ENCODE assay signal across 13 cellular contexts in genomic region chr11:47178305-47178704, GRCh38. TPM values are rescaled to one million over a fixed set of nuclear protein-coding genes. Genes with fewer than 3 reads are reported as not detected.
A peak's percentile ranks its signal among the peaks of the same experiment; 100 is the strongest.
DNase-seq lines count a peak whose midpoint lies in the region; ATAC-seq and TF ChIP-seq lines count a peak whose summit lies in the region.
"Had no signal": no experiment of that assay in that cellular context is flagged by ENCODE, and none has a peak within 500 bp of the region (broad histone marks: within the 10 kb centered on the region; RNA-seq: fewer than 3 reads in every experiment).

No MANE protein-coding gene starts in this region.

- ATAC-seq in activated T-cell treated with anti-CD3 and anti-CD28 coated beads, Interleukin-2, amount 50 U/mL, for 4 hours: no peak
- no peak for ATAC-seq in body of pancreas
- ATAC-seq in naive thymus-derived CD4-positive, alpha-beta T cell: no peak

- TF ChIP-seq CTCF in body of pancreas (IDR thresholded peaks at IDR 0.05): no peak
- no peak for TF ChIP-seq CTCF in tibial artery (IDR thresholded peaks at IDR 0.05)
- no peak for TF ChIP-seq CTCF in brain microvascular endothelial cell (IDR thresholded peaks at IDR 0.05; ENCODE audit: low read depth, low read length, missing control alignments)

- H3K4me3 Mint-ChIP-seq in activated T-cell treated with anti-CD3 and anti-CD28 coated beads, Interleukin-2, amount 50 U/mL, for 24 hours: no peak overlapping the region
- H3K4me3 Mint-ChIP-seq in activated T-cell treated with anti-CD3 and anti-CD28 coated beads, Interleukin-2, amount 50 U/mL, for 4 hours: no peak overlapping the region
- H3K4me3 Mint-ChIP-seq in naive thymus-derived CD4-positive, alpha-beta T cell: no peak overlapping the region

- H3K36me3 ChIP-seq in body of pancreas (replicated peaks in 1 of 2; ENCODE audit: insufficient read depth in 1 of 2, low read depth in 2 of 2): peaks cover 0 to 3% of the 10 kb centered on the region in 2 donors
- H3K36me3 ChIP-seq in naive thymus-derived CD4-positive, alpha-beta T cell (ENCODE audit: control insufficient read depth in 2 of 3, insufficient read depth in 3 of 3, low read length in 3 of 3): peaks cover 0 to 24% (median 0%) of the 10 kb centered on the region in 3 experiments
- H3K36me3 ChIP-seq in tibial artery: peaks cover 5 to 57% (median 19%) of the 10 kb centered on the region in 3 donors
- peaks cover 20% of the 10 kb centered on the region for H3K36me3 ChIP-seq in brain microvascular endothelial cell (replicated peaks)

- no peak for TF ChIP-seq POLR2A in body of pancreas (IDR thresholded peaks at IDR 0.05)

- H3K9me3 Mint-ChIP-seq in activated T-cell treated with anti-CD3 and anti-CD28 coated beads, Interleukin-2, amount 50 U/mL, for 24 hours: no peaks in the 10 kb centered on the region
- H3K9me3 Mint-ChIP-seq in activated T-cell treated with anti-CD3 and anti-CD28 coated beads, Interleukin-2, amount 50 U/mL, for 4 hours: no peaks in the 10 kb centered on the region
- H3K9me3 Mint-ChIP-seq in naive thymus-derived CD4-positive, alpha-beta T cell: peaks cover 0 to 4% (median 0%) of the 10 kb centered on the region in 11 donors

- H3K27me3 Mint-ChIP-seq in activated T-cell treated with anti-CD3 and anti-CD28 coated beads, Interleukin-2, amount 50 U/mL, for 24 hours: peaks cover 1% of the 10 kb centered on the region
- peaks cover under 1% of the 10 kb centered on the region for H3K27me3 Mint-ChIP-seq in activated T-cell treated with anti-CD3 and anti-CD28 coated beads, Interleukin-2, amount 50 U/mL, for 4 hours (ENCODE audit: low read depth)
- H3K27me3 Mint-ChIP-seq in naive thymus-derived CD4-positive, alpha-beta T cell: peaks cover 0 to 1% (median 0%) of the 10 kb centered on the region in 5 donors

- peak overlapping the region; percentile 98 to 100 (median 98) for H3K27ac ChIP-seq in body of pancreas
- no peak overlapping the region for H3K27ac ChIP-seq in naive thymus-derived CD4-positive, alpha-beta T cell (ENCODE audit: low read depth, low read length)
- H3K27ac ChIP-seq in tibial artery: peak overlapping the region; percentile 92 to 95
- no peak overlapping the region for H3K27ac ChIP-seq in brain microvascular endothelial cell

- H3K4me1 ChIP-seq in body of pancreas (peaks cover 34% of the 10 kb centered on the region), tibial artery (peaks cover 0 to 41% (median 30%) of the 10 kb centered on the region in 4 donors)
- H3K4me1 ChIP-seq in naive thymus-derived CD4-positive, alpha-beta T cell (ENCODE audit: control insufficient read depth in 2 of 2, insufficient read depth in 2 of 2, low read length in 2 of 2): peaks cover 19 to 24% of the 10 kb centered on the region in 2 donors

- H3K27ac Mint-ChIP-seq in activated T-cell treated with anti-CD3 and anti-CD28 coated beads, Interleukin-2, amount 50 U/mL, for 24 hours: peak overlapping the region; percentile 100
- peak overlapping the region in 6 of 9 donors; percentile 22 to 97 (median 65) for H3K27ac Mint-ChIP-seq in naive thymus-derived CD4-positive, alpha-beta T cell

- H3K4me3 ChIP-seq in body of pancreas (no peak overlapping the region), tibial artery (no peak overlapping the region), brain microvascular endothelial cell (ENCODE audit: low read depth, low read length) (no peak overlapping the region)
- no peak overlapping the region for H3K4me3 ChIP-seq in naive thymus-derived CD4-positive, alpha-beta T cell (ENCODE audit: low read length)
- H3K4me3 ChIP-seq: A549 had no signal

- CTCF ChIA-PET in naive thymus-derived CD4-positive, alpha-beta T cell (lab: Charles Lee): interaction anchor here (0.6 to 1.8 kb wide), 10 partner anchors 16 to 275 kb away, joined by 3 to 15 read pairs (median 4); partner anchors contain the start of genes ACP2 and DDB2

- H3K9me3 ChIP-seq in body of pancreas: no peaks in the 10 kb centered on the region
- no peaks in the 10 kb centered on the region for H3K9me3 ChIP-seq in naive thymus-derived CD4-positive, alpha-beta T cell (ENCODE audit: control insufficient read depth in 2 of 3, low read length in 3 of 3)
- no peaks in the 10 kb centered on the region for H3K9me3 ChIP-seq in tibial artery
- H3K9me3 ChIP-seq: A549 had no signal

- in situ Hi-C loops in brain microvascular endothelial cell (cut with HindIII; ENCODE audit: low pct_ligation_motif_present, low sequenced_read_pairs): no loop called here

- H3K27me3 ChIP-seq in body of pancreas: no peaks in the 10 kb centered on the region
- H3K27me3 ChIP-seq in naive thymus-derived CD4-positive, alpha-beta T cell (ENCODE audit: control insufficient read depth in 2 of 2, insufficient read depth in 2 of 2, low read length in 2 of 2): peaks cover 0 to 4% of the 10 kb centered on the region in 2 donors
- H3K27me3 ChIP-seq in tibial artery: no peaks in the 10 kb centered on the region
- H3K27me3 ChIP-seq in brain microvascular endothelial cell (replicated peaks): no peaks in the 10 kb centered on the region

- POLR2A ChIA-PET in naive thymus-derived CD4-positive, alpha-beta T cell (lab: Charles Lee): interaction anchor here (0.5 to 5.9 kb wide), 11 partner anchors 9 to 397 kb away, joined by 3 to 48 read pairs (median 7); partner anchors contain the start of genes ACP2, DDB2, MADD and PACSIN3

- H3K4me1 Mint-ChIP-seq in activated T-cell treated with anti-CD3 and anti-CD28 coated beads, Interleukin-2, amount 50 U/mL, for 24 hours (ENCODE audit: low read depth): peaks cover 33% of the 10 kb centered on the region
- peaks cover 25% of the 10 kb centered on the region for H3K4me1 Mint-ChIP-seq in activated T-cell treated with anti-CD3 and anti-CD28 coated beads, Interleukin-2, amount 50 U/mL, for 4 hours (ENCODE audit: low read depth)
- H3K4me1 Mint-ChIP-seq in naive thymus-derived CD4-positive, alpha-beta T cell: peaks cover 19 to 44% (median 30%) of the 10 kb centered on the region in 7 donors

- DNase-seq in activated T-cell treated with anti-CD3 and anti-CD28 coated beads, Interleukin-2, amount 50 U/mL, for 24 hours: no peak
- no peak for DNase-seq in activated T-cell treated with anti-CD3 and anti-CD28 coated beads, Interleukin-2, amount 50 U/mL, for 4 hours
- DNase-seq in body of pancreas (no peak), tibial artery (no peak), brain microvascular endothelial cell (no peak), AG20443 (ENCODE audit: low spot score) (no peak), nucleus accumbens (lab: John Stamatoyannopoulos, UW) (no peak)
- no peak for DNase-seq in naive thymus-derived CD4-positive, alpha-beta T cell
- DNase-seq: activated CD8-positive, alpha-beta memory T cell treated with anti-CD3 and anti-CD28 coated beads, Interleukin-2, amount 50 U/mL, for 4 hours; EL; NCI-H187 treated with DMSO at 0.1 percent for 48 hours; T-helper 2 cell had no signal

- 78 to 81% methylated on average over 9 to 11 of the region's 11 CpGs for WGBS in body of pancreas, 2 donors

- H3K36me3 Mint-ChIP-seq in activated T-cell treated with anti-CD3 and anti-CD28 coated beads, Interleukin-2, amount 50 U/mL, for 24 hours (ENCODE audit: low read depth): peaks cover 33% of the 10 kb centered on the region
- H3K36me3 Mint-ChIP-seq in activated T-cell treated with anti-CD3 and anti-CD28 coated beads, Interleukin-2, amount 50 U/mL, for 4 hours (ENCODE audit: insufficient read depth): peaks cover 3% of the 10 kb centered on the region
- peaks cover 0 to 8% (median 5%) of the 10 kb centered on the region in 5 donors for H3K36me3 Mint-ChIP-seq in naive thymus-derived CD4-positive, alpha-beta T cell

- intact Hi-C loops in body of pancreas (cut with DNase I) (loop anchor here (5.0 kb wide), 1 partner anchor 39 kb away; no protein-coding TSS in a partner anchor), tibial artery (cut with DNase I; ENCODE audit: low total_unique reads) (loop anchor here (5.0 to 10.0 kb wide), 3 partner anchors 34 to 236 kb away; partner anchors contain the start of genes DDB2 and MYBPC3)
- intact Hi-C loops in naive thymus-derived CD4-positive, alpha-beta T cell (cut with micrococcal nuclease): loop anchor here (5.0 to 10.0 kb wide), 8 partner anchors 174 to 1261 kb away; partner anchors contain the start of genes AGBL2 (in 1 of the 2), CELF1 (in 1 of the 2), DGKZ (in 1 of the 2) and MYBPC3 (in 1 of the 2)

RNA-seq across cellular contexts. Expression of gene ARFGAP2, which starts 1.6 kb away (rescaled TPM):
- 100 to 1,000 TPM in 2 of 3 donors, 10 to 100 TPM in 1; 98.5 to 110 (median 104) TPM for total RNA-seq in activated T-cell treated with anti-CD3 and anti-CD28 coated beads, Interleukin-2, amount 50 U/mL, for 4 hours
- 100 to 1,000 TPM; 143 to 212 TPM for total RNA-seq in body of pancreas
- total RNA-seq in naive thymus-derived CD4-positive, alpha-beta T cell: 100 to 1,000 TPM; 107 to 220 (median 155) TPM
- 100 to 1,000 TPM; 117 to 121 TPM for polyA plus RNA-seq in naive thymus-derived CD4-positive, alpha-beta T cell

RNA-seq across cellular contexts. Expression of gene PACSIN3, which starts 7.9 kb away (rescaled TPM):
- 10 to 100 TPM in 1 of 3 donors, 1 to 10 TPM in 2; 5.3 to 15.2 (median 5.8) TPM for total RNA-seq in activated T-cell treated with anti-CD3 and anti-CD28 coated beads, Interleukin-2, amount 50 U/mL, for 4 hours
- 10 to 100 TPM; 30.7 to 56.0 TPM for total RNA-seq in body of pancreas
- 1 to 10 TPM in 1 of 5 experiments, under 1 TPM in 1, not detected in 3; 0.34 to 4.3 TPM for total RNA-seq in naive thymus-derived CD4-positive, alpha-beta T cell
- under 1 TPM in 1 of 2 donors, not detected in 1; 0.82 TPM for polyA plus RNA-seq in naive thymus-derived CD4-positive, alpha-beta T cell

RNA-seq across cellular contexts. Expression of gene DDB2, which starts 36.5 kb away (rescaled TPM):
- total RNA-seq in activated T-cell treated with anti-CD3 and anti-CD28 coated beads, Interleukin-2, amount 50 U/mL, for 4 hours: 10 to 100 TPM; 76.4 to 95.0 (median 90.2) TPM
- total RNA-seq in body of pancreas: 10 to 100 TPM; 10.9 to 33.2 TPM
- 100 to 1,000 TPM in 2 of 5 experiments, 10 to 100 TPM in 3; 65.4 to 135 (median 93.4) TPM for total RNA-seq in naive thymus-derived CD4-positive, alpha-beta T cell
- polyA plus RNA-seq in naive thymus-derived CD4-positive, alpha-beta T cell: 10 to 100 TPM; 32.9 to 35.4 TPM

Comparison
In these comparisons a context has a peak if more than half of its experiments do, and no peak if none do; other contexts are left out.
1. H3K27ac ChIP-seq: peak in body of pancreas (4 of 4) and tibial artery (2 of 2); none in naive thymus-derived CD4-positive, alpha-beta T cell (single experiment) and brain microvascular endothelial cell (single experiment).